ENCODE assay signal across 1 cellular context in the genomic region with DNA sequence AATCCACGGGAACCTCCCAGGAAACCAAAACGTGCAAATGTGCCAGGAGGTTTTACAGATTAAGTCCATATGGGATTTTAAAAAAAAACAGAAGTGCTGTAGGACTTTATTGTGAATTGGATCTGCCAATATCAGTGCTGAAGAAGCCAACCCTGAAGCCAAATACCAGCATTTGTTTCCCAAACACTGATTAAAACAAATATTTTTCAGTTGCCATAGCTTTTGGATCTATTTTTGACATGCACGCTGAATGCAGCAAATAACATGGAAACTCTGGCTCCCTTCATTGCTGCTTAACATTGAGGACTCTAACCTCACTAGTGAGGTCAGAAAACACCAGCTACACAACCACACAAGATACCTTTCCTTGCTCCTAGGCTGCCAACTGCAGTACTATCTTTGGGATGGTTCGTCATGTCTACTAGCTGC.
TF ChIP-seq lines count a peak whose summit lies in the region.

No MANE protein-coding gene starts in this region.

TF ChIP-seq in K562, 482 proteins besides CTCF, POLR2A, EP300 and RAD21:
- TF ChIP-seq KDM2B (CRISPR knock-in tag; IDR thresholded peaks at IDR 0.05) (no peak), SMARCB1 (IDR thresholded peaks at IDR 0.05; ENCODE audit: insufficient read length, low read depth) (no peak)
- TF ChIP-seq, protein P1, sequence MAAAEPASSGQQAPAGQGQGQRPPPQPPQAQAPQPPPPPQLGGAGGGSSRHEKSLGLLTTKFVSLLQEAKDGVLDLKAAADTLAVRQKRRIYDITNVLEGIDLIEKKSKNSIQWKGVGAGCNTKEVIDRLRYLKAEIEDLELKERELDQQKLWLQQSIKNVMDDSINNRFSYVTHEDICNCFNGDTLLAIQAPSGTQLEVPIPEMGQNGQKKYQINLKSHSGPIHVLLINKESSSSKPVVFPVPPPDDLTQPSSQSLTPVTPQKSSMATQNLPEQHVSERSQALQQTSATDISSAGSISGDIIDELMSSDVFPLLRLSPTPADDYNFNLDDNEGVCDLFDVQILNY (CRISPR knock-in tag; IDR thresholded peaks at IDR 0.05): no peak
